ENCODE assay signal across 18 cellular contexts in genomic region chr10:1229574-1229973, GRCh38.
DNase-seq lines count a peak whose midpoint lies in the region; ATAC-seq and TF ChIP-seq lines count a peak whose summit lies in the region.
"Had no signal": no experiment of that assay in that cellular context is flagged by ENCODE, and none has a peak within 500 bp of the region (broad histone marks: within the 10 kb centered on the region; RNA-seq: fewer than 3 reads in every experiment).

No MANE protein-coding gene starts in this region.

- H4K20me1 ChIP-seq in H9 (ENCODE audit: control insufficient read depth, insufficient read depth, insufficient read length): no peaks in the 10 kb centered on the region
- no peaks in the 10 kb centered on the region for H4K20me1 ChIP-seq in neural progenitor cell (ENCODE audit: low read depth)

- H3K27ac ChIP-seq in H9 (ENCODE audit: insufficient read length, low read depth, low read length) (no peak overlapping the region), neural progenitor cell (no peak overlapping the region)

- peaks cover 26% of the 10 kb centered on the region for H3F3A ChIP-seq in neural progenitor cell (ENCODE audit: low read depth)

- peak overlapping the region; percentile 40 for H3K23ac ChIP-seq in H9 (ENCODE audit: insufficient read length, low read depth, low read length)

- no peak overlapping the region for H2AK5ac ChIP-seq in H9 (ENCODE audit: insufficient read length, low read length)

- no peak overlapping the region for H3T11ph ChIP-seq in H9 (ENCODE audit: low read length)

- H3K14ac ChIP-seq in H9 (ENCODE audit: insufficient read depth, low read length): no peak overlapping the region

- DNase-seq in H9 (no peak), WTC11 (ENCODE audit: low spot score) (no peak), endothelial cell (ENCODE audit: low spot score) (no peak), neural progenitor cell (ENCODE audit: low spot score) (no peak), DMS79 treated with DMSO at 0.1 percent for 48 hours (lab: John Stamatoyannopoulos, UW) (no peak), NCI-H526 (lab: John Stamatoyannopoulos, UW) (no peak), nephron progenitor cell (no peak)
- DNase-seq: ACHN; BE2C; C1 segment of cervical spinal cord; CD4-positive, CD25-positive, alpha-beta regulatory T cell; CD8-positive, alpha-beta memory T cell; COR-L47; DMS 273 treated with DMSO at 0.1 percent for 48 hours; DMS79; GF-D8; HCEC 1CT had no signal

- no peak overlapping the region for H2AFZ ChIP-seq in H9 (ENCODE audit: low read length)
- H2AFZ ChIP-seq in neural progenitor cell (replicated peaks): no peak overlapping the region

- H3K4me1 ChIP-seq in H9 (ENCODE audit: insufficient read depth, low read length) (no peaks in the 10 kb centered on the region; the same call in 1 of the 2 replicates), neural progenitor cell (peaks cover 23% of the 10 kb centered on the region)
- H3K4me1 ChIP-seq: BE2C had no signal

- no peak for ATAC-seq in WTC11
- no peak for ATAC-seq in GM21723 (IDR thresholded peaks at IDR 0.05; ENCODE audit: unreplicated experiment)

- no peak overlapping the region for H3K4me2 ChIP-seq in H9 (ENCODE audit: insufficient read depth, insufficient read length, low read length)
- H3K4me2 ChIP-seq in neural progenitor cell: no peak overlapping the region

- H3K27ac Mint-ChIP-seq in H9: peak overlapping the region in 2 of 3 experiments; percentile 6 to 89; a peak in 2 of 7 replicates
- peak overlapping the region; percentile 38; the same call in 1 of the 2 replicates for H3K27ac Mint-ChIP-seq in WTC11
- no peak overlapping the region for H3K27ac Mint-ChIP-seq in endothelial cell (ENCODE audit: unreplicated experiment)
- H3K27ac Mint-ChIP-seq in neural progenitor cell: peak overlapping the region; percentile 1
- H3K27ac Mint-ChIP-seq in nephron progenitor cell: no peak overlapping the region
- H3K27ac Mint-ChIP-seq: CD4-positive, CD25-positive, alpha-beta regulatory T cell; CD8-positive, alpha-beta memory T cell had no signal

- H2BK120ac ChIP-seq in H9 (ENCODE audit: low read depth, low read length, poor library complexity, severe bottlenecking): no peak overlapping the region

- H4K91ac ChIP-seq in H9 (ENCODE audit: insufficient read length, low read depth, low read length): no peak overlapping the region

- peaks cover 8 to 24% (median 13%) of the 10 kb centered on the region in 3 experiments for H3K36me3 Mint-ChIP-seq in H9 (ENCODE audit: insufficient read depth in 1 of 3, low read depth in 3 of 3)
- H3K36me3 Mint-ChIP-seq in WTC11: peaks cover 25% of the 10 kb centered on the region
- peaks cover 50% of the 10 kb centered on the region for H3K36me3 Mint-ChIP-seq in endothelial cell (ENCODE audit: low read depth, unreplicated experiment)
- H3K36me3 Mint-ChIP-seq in neural progenitor cell: peaks cover 2% of the 10 kb centered on the region
- peaks cover 12% of the 10 kb centered on the region for H3K36me3 Mint-ChIP-seq in nephron progenitor cell (ENCODE audit: low read depth)
- H3K36me3 Mint-ChIP-seq: CD4-positive, CD25-positive, alpha-beta regulatory T cell; CD8-positive, alpha-beta memory T cell had no signal

- H3K4ac ChIP-seq in H9 (ENCODE audit: low read depth, low read length): no peak overlapping the region

- no peaks in the 10 kb centered on the region for H3K23me2 ChIP-seq in H9 (ENCODE audit: insufficient read length, low read depth, low read length, poor library complexity, severe bottlenecking)

- H2BK12ac ChIP-seq in H9 (ENCODE audit: insufficient read length, low read depth, low read length): no peak overlapping the region

- H3K27me3 ChIP-seq in H9 (ENCODE audit: insufficient read depth, low read length) (no peaks in the 10 kb centered on the region), neural progenitor cell (peaks cover 7% of the 10 kb centered on the region)
- H3K27me3 ChIP-seq: BE2C had no signal

- no peak overlapping the region for H4K5ac ChIP-seq in H9 (ENCODE audit: insufficient read length, low read depth, low read length)

- H3K4me1 Mint-ChIP-seq in H9 (peaks cover 24 to 30% of the 10 kb centered on the region in 2 experiments), WTC11 (peaks cover 30% of the 10 kb centered on the region), endothelial cell (ENCODE audit: unreplicated experiment) (peaks cover 7% of the 10 kb centered on the region), neural progenitor cell (peaks cover 36% of the 10 kb centered on the region), nephron progenitor cell (peaks cover 44% of the 10 kb centered on the region)
- H3K4me1 Mint-ChIP-seq: CD4-positive, CD25-positive, alpha-beta regulatory T cell; CD8-positive, alpha-beta memory T cell had no signal

- no peaks in the 10 kb centered on the region for H3K79me1 ChIP-seq in H9 (ENCODE audit: insufficient read depth, low read depth, low read length, poor library complexity, severe bottlenecking)

- H3K18ac ChIP-seq in H9 (ENCODE audit: insufficient read length, low read depth, low read length): no peak overlapping the region

- no peak overlapping the region for H3K4me3 ChIP-seq in neural progenitor cell

- no peak overlapping the region for H3K9ac ChIP-seq in H9 (ENCODE audit: extremely low read depth, insufficient read length, low read length)
- H3K9ac ChIP-seq in neural progenitor cell: no peak overlapping the region

- CTCF ChIA-PET in WTC11 (lab: Charles Lee): interaction anchor here (1.4 to 2.3 kb wide), 3 partner anchors 14 to 139 kb away, joined by 3 to 9 read pairs (median 7); no protein-coding TSS in a partner anchor

- H3K36me3 ChIP-seq in neural progenitor cell: no peaks in the 10 kb centered on the region
- H3K36me3 ChIP-seq: BE2C had no signal

- POLR2A ChIA-PET in WTC11 (lab: Charles Lee): no interaction called here

- H3K27me3 Mint-ChIP-seq in H9 (ENCODE audit: low read depth) (peaks cover 25% of the 10 kb centered on the region), WTC11 (ENCODE audit: low read depth) (peaks cover 7% of the 10 kb centered on the region), endothelial cell (ENCODE audit: unreplicated experiment) (peaks cover 11% of the 10 kb centered on the region), neural progenitor cell (ENCODE audit: insufficient read depth, low read depth) (peaks cover 13% of the 10 kb centered on the region), nephron progenitor cell (ENCODE audit: low read depth, poor library complexity) (peaks cover 16% of the 10 kb centered on the region)
- H3K27me3 Mint-ChIP-seq: CD4-positive, CD25-positive, alpha-beta regulatory T cell had no signal

- H3K4me3 Mint-ChIP-seq in H9: peak overlapping the region in 1 of 2 experiments; percentile 44; a peak in 1 of 5 replicates
- no peak overlapping the region for H3K4me3 Mint-ChIP-seq in WTC11
- peak overlapping the region; percentile 81 for H3K4me3 Mint-ChIP-seq in endothelial cell (ENCODE audit: unreplicated experiment)
- no peak overlapping the region for H3K4me3 Mint-ChIP-seq in neural progenitor cell
- no peak overlapping the region for H3K4me3 Mint-ChIP-seq in nephron progenitor cell
- H3K4me3 Mint-ChIP-seq: CD8-positive, alpha-beta memory T cell had no signal

- H3K9me3 ChIP-seq in H9 (ENCODE audit: control insufficient read depth, low read depth, low read length): no peaks in the 10 kb centered on the region
- H3K9me3 ChIP-seq in neural progenitor cell (ENCODE audit: low read depth): no peaks in the 10 kb centered on the region
- H3K9me3 ChIP-seq: BE2C had no signal

- no CpG with 5 or more reads among the region's 10 CpGs for WGBS in H9 (ENCODE audit: extremely low coverage, insufficient read length, low lambda C conversion rate)

- H3K9me3 Mint-ChIP-seq in H9: peaks cover 9 to 22% of the 10 kb centered on the region in 2 experiments
- H3K9me3 Mint-ChIP-seq in WTC11: peaks cover 16% of the 10 kb centered on the region
- H3K9me3 Mint-ChIP-seq in endothelial cell (ENCODE audit: unreplicated experiment): peaks cover 8% of the 10 kb centered on the region
- H3K9me3 Mint-ChIP-seq in neural progenitor cell: peaks cover 4% of the 10 kb centered on the region
- peaks cover 21% of the 10 kb centered on the region for H3K9me3 Mint-ChIP-seq in nephron progenitor cell

- H3K56ac ChIP-seq in H9 (ENCODE audit: insufficient read length, low read depth, low read length): no peak overlapping the region

- no peak overlapping the region for H2BK15ac ChIP-seq in H9 (ENCODE audit: low read depth, low read length)

- no peaks in the 10 kb centered on the region for H3K79me2 ChIP-seq in H9 (ENCODE audit: insufficient read depth, low read length)
- H3K79me2 ChIP-seq in neural progenitor cell (ENCODE audit: low read depth): no peaks in the 10 kb centered on the region

- no peak overlapping the region for H2BK5ac ChIP-seq in H9 (ENCODE audit: insufficient read length, low read length)

- TF ChIP-seq CTCF in H9 (conservative IDR thresholded peaks at IDR 0.05): no peak
- no peak for TF ChIP-seq CTCF in WTC11 (IDR thresholded peaks at IDR 0.05)
- no peak for TF ChIP-seq CTCF in endothelial cell (IDR thresholded peaks at IDR 0.05; ENCODE audit: unreplicated experiment)
- no peak for TF ChIP-seq CTCF in neural progenitor cell (IDR thresholded peaks at IDR 0.05)
- no peak for TF ChIP-seq CTCF in nephron progenitor cell (IDR thresholded peaks at IDR 0.05)

- H2BK20ac ChIP-seq in H9 (ENCODE audit: low read depth, low read length, poor library complexity, severe bottlenecking): no peak overlapping the region

- no peak overlapping the region for H4K8ac ChIP-seq in H9 (replicated peaks; ENCODE audit: insufficient read length, low read depth, low read length)

TF ChIP-seq in WTC11, 78 proteins besides CTCF, POLR2A, EP300 and RAD21 (continues in another document):
- TF ChIP-seq CREB1 (CRISPR knock-in tag; IDR thresholded peaks at IDR 0.05): no peak
- no peak for TF ChIP-seq ZNF416 (CRISPR knock-in tag; IDR thresholded peaks at IDR 0.05)
- TF ChIP-seq ZNF138 (CRISPR knock-in tag; conservative IDR thresholded peaks at IDR 0.05): no peak
- TF ChIP-seq, protein P1, sequence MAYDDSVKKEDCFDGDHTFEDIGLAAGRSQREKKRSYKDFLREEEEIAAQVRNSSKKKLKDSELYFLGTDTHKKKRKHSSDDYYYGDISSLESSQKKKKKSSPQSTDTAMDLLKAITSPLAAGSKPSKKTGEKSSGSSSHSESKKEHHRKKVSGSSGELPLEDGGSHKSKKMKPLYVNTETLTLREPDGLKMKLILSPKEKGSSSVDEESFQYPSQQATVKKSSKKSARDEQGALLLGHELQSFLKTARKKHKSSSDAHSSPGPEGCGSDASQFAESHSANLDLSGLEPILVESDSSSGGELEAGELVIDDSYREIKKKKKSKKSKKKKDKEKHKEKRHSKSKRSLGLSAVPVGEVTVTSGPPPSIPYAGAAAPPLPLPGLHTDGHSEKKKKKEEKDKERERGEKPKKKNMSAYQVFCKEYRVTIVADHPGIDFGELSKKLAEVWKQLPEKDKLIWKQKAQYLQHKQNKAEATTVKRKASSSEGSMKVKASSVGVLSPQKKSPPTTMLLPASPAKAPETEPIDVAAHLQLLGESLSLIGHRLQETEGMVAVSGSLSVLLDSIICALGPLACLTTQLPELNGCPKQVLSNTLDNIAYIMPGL (CRISPR knock-in tag; IDR thresholded peaks at IDR 0.05): no peak

Comparison
In these comparisons a context has a peak if more than half of its experiments do, and no peak if none do; other contexts are left out.
1. H3K27ac Mint-ChIP-seq: peak in H9 (2 of 3), WTC11 (single experiment) and neural progenitor cell (single experiment); none in endothelial cell (single experiment) and nephron progenitor cell (single experiment).